ENCODE assay signal across 8 cellular contexts in genomic region chr20:13221313-13221672, GRCh38. TPM values are rescaled to one million over a fixed set of nuclear protein-coding genes. Genes with fewer than 3 reads are reported as not detected.
DNase-seq lines count a peak whose midpoint lies in the region; ATAC-seq and TF ChIP-seq lines count a peak whose summit lies in the region.

No MANE protein-coding gene starts in this region.

- intact Hi-C loops in MCF 10A (cut with micrococcal nuclease) = no loop called here
- intact Hi-C loops in sigmoid colon (cut with DNase I) = loop anchor here (2.0 to 5.0 kb wide), 3 partner anchors 104 to 552 kb away; no protein-coding TSS in a partner anchor

- no TSS peak for BruUV-seq in MCF 10A (replicated peaks; lab: Mats Ljungman, UMichigan)

- peak overlapping the region in 2 of 4 donors; percentile 42 to 52 for H3K27ac ChIP-seq in sigmoid colon

- H3K4me1 ChIP-seq in sigmoid colon = peaks cover 0 to 22% (median 21%) of the 10 kb centered on the region in 4 donors

- peak overlapping the region; percentile 78 for H3K4me3 Mint-ChIP-seq in MCF 10A (ENCODE audit: unreplicated experiment)

- TF ChIP-seq POLR2A in sigmoid colon (IDR thresholded peaks at IDR 0.05) = no peak

- CTCF ChIA-PET in MCF 10A (lab: Yijun Ruan, JAX) = interaction anchor here (0.6 to 2.4 kb wide), 7 partner anchors 63 to 774 kb away, joined by 3 to 9 read pairs (median 3); partner anchors contain the start of gene MACROD2

- peaks cover 6% of the 10 kb centered on the region for H3K4me1 Mint-ChIP-seq in MCF 10A (ENCODE audit: insufficient read depth, unreplicated experiment)

- H3K36me3 Mint-ChIP-seq in MCF 10A (ENCODE audit: insufficient read depth, unreplicated experiment) = no peaks in the 10 kb centered on the region

- ATAC-seq in GM19043 (IDR thresholded peaks at IDR 0.05; ENCODE audit: low read depth, unreplicated experiment) = peak; percentile 27
- ATAC-seq in HG02973 (IDR thresholded peaks at IDR 0.05; ENCODE audit: unreplicated experiment) = peak; percentile 33

- WGBS in sigmoid colon, 2 donors = 1% methylated on average over 56 of the region's 56 CpGs

- DNase-seq in MCF 10A (ENCODE audit: unreplicated experiment) (no peak), sigmoid colon (no peak), NCI-H524 treated with DMSO at 0.1 percent for 48 hours (lab: John Stamatoyannopoulos, UW) (no peak), NCI-H1417 treated with DMSO at 0.1 percent for 48 hours (lab: John Stamatoyannopoulos, UW) (no peak), COLO668 (lab: John Stamatoyannopoulos, UW; ENCODE audit: unreplicated experiment) (no peak)
- no peak for DNase-seq in activated CD4-positive, alpha-beta T cell treated with anti-CD3 and anti-CD28 coated beads for 1 hour

- H3K36me3 ChIP-seq in sigmoid colon = no peaks in the 10 kb centered on the region

- peaks cover 12 to 40% (median 32%) of the 10 kb centered on the region in 3 donors for H3K27me3 ChIP-seq in sigmoid colon

- TF ChIP-seq EP300 in sigmoid colon (IDR thresholded peaks at IDR 0.05) = no peak

- H3K27ac Mint-ChIP-seq in MCF 10A (ENCODE audit: low read depth, unreplicated experiment) = no peak overlapping the region

- POLR2A ChIA-PET in MCF 10A (lab: Yijun Ruan, JAX) = interaction anchor here (0.6 to 1.5 kb wide), 6 partner anchors 8 to 81 kb away, joined by 3 to 12 read pairs (median 4); no protein-coding TSS in a partner anchor

- no peaks in the 10 kb centered on the region for H3K9me3 ChIP-seq in sigmoid colon

- H3K27me3 Mint-ChIP-seq in MCF 10A (ENCODE audit: insufficient read depth, unreplicated experiment) = no peaks in the 10 kb centered on the region

- H3K4me3 ChIP-seq in sigmoid colon = peak overlapping the region; percentile 43 to 62 (median 54)

- peaks cover 3% of the 10 kb centered on the region for H3K9me3 Mint-ChIP-seq in MCF 10A (ENCODE audit: unreplicated experiment)

- TF ChIP-seq CTCF in MCF 10A (IDR thresholded peaks at IDR 0.05; ENCODE audit: unreplicated experiment) = no peak
- no peak for TF ChIP-seq CTCF in sigmoid colon (IDR thresholded peaks at IDR 0.05)

RNA-seq across cellular contexts. Expression of gene ISM1, which starts 0.2 kb away (rescaled TPM):
- 1.0 and 1.3 TPM in 2 replicates for total RNA-seq in MCF 10A (2022)
- total RNA-seq in sigmoid colon = 1 to 10 TPM; 1.4 to 3.3 (median 2.3) TPM
- polyA plus RNA-seq in sigmoid colon = under 1 TPM in 2 of 3 donors, not detected in 1; 0.60 to 0.66 TPM
